3 cellular contexts compared by ENCODE assay signal in genomic region chr5:139733289-139733688, GRCh38.
TF ChIP-seq lines count a peak whose summit lies in the region.

No MANE protein-coding gene starts in this region.

TF ChIP-seq in SK-N-SH, 30 proteins besides CTCF, POLR2A, EP300 and RAD21 (continues in another document):
- TF ChIP-seq IRF3 (IDR thresholded peaks at IDR 0.05; ENCODE audit: low read depth, low read length) (no peak), USF1 (IDR thresholded peaks at IDR 0.05; ENCODE audit: borderline replicate concordance, low read depth) (no peak), REST (IDR thresholded peaks at IDR 0.05; ENCODE audit: low read depth, low read length) (no peak), FOXJ3 (CRISPR knock-in tag; IDR thresholded peaks at IDR 0.05) (no peak), USF2 (IDR thresholded peaks at IDR 0.05; ENCODE audit: borderline replicate concordance, low read depth, low read length) (no peak), MEF2A (IDR thresholded peaks at IDR 0.05; ENCODE audit: borderline replicate concordance, low read depth) (no peak), RFX5 (IDR thresholded peaks at IDR 0.05; ENCODE audit: low read length) (no peak), FOSL2 (IDR thresholded peaks at IDR 0.05; ENCODE audit: borderline replicate concordance, low read depth) (no peak), YY1 (IDR thresholded peaks at IDR 0.05; ENCODE audit: low read depth) (no peak), POLR2AphosphoS5 (IDR thresholded peaks at IDR 0.05; ENCODE audit: low read depth, low read length) (no peak), SMC3 (IDR thresholded peaks at IDR 0.05; ENCODE audit: low read depth, low read length) (no peak)

TF ChIP-seq in SK-N-SH treated with all-trans-retinoic acid at 6 μM for 48 hours, 23 proteins besides CTCF, POLR2A, EP300 and RAD21:
- TF ChIP-seq ZNF8 (CRISPR knock-in tag; IDR thresholded peaks at IDR 0.05): no peak
- no peak for TF ChIP-seq RARB (CRISPR knock-in tag; IDR thresholded peaks at IDR 0.05)
- TF ChIP-seq TSHZ2 (CRISPR knock-in tag; IDR thresholded peaks at IDR 0.05): no peak
- no peak for TF ChIP-seq TOX (CRISPR knock-in tag; IDR thresholded peaks at IDR 0.05; ENCODE audit: borderline replicate concordance)
- no peak for TF ChIP-seq SNAI2 (CRISPR knock-in tag; IDR thresholded peaks at IDR 0.05)
- no peak for TF ChIP-seq ISL1 (CRISPR knock-in tag; IDR thresholded peaks at IDR 0.05)
- no peak for TF ChIP-seq TCF4 (CRISPR knock-in tag; IDR thresholded peaks at IDR 0.05; ENCODE audit: borderline replicate concordance)
- no peak for TF ChIP-seq ESRRG (CRISPR knock-in tag; IDR thresholded peaks at IDR 0.05)
- TF ChIP-seq ZC3H10 (CRISPR knock-in tag; IDR thresholded peaks at IDR 0.05): no peak
- no peak for TF ChIP-seq BACH2 (CRISPR knock-in tag; IDR thresholded peaks at IDR 0.05; ENCODE audit: borderline replicate concordance)
- TF ChIP-seq GLIS3 (CRISPR knock-in tag; IDR thresholded peaks at IDR 0.05): no peak

TF ChIP-seq in H1, 55 proteins besides CTCF, POLR2A, EP300 and RAD21:
- no peak for TF ChIP-seq POU5F1 (IDR thresholded peaks at IDR 0.05; ENCODE audit: low read depth, low read length)
- TF ChIP-seq KDM1A (IDR thresholded peaks at IDR 0.05; ENCODE audit: borderline replicate concordance, low read length): no peak
- TF ChIP-seq SIN3A (conservative IDR thresholded peaks at IDR 0.05 in 1 of 2, IDR thresholded peaks at IDR 0.05 in 1 of 2; ENCODE audit: low read depth in 1 of 2, low read length in 2 of 2): no peak
- no peak for TF ChIP-seq CBX8 (IDR thresholded peaks at IDR 0.05; ENCODE audit: borderline replicate concordance, low read depth, low read length)
- no peak for TF ChIP-seq SP1 (IDR thresholded peaks at IDR 0.05; ENCODE audit: low read depth, low read length)
- no peak for TF ChIP-seq ASH2L (IDR thresholded peaks at IDR 0.05; ENCODE audit: low read length)
TF ChIP-seq in H1: peak in this region for 0.
